In the genomic region with DNA sequence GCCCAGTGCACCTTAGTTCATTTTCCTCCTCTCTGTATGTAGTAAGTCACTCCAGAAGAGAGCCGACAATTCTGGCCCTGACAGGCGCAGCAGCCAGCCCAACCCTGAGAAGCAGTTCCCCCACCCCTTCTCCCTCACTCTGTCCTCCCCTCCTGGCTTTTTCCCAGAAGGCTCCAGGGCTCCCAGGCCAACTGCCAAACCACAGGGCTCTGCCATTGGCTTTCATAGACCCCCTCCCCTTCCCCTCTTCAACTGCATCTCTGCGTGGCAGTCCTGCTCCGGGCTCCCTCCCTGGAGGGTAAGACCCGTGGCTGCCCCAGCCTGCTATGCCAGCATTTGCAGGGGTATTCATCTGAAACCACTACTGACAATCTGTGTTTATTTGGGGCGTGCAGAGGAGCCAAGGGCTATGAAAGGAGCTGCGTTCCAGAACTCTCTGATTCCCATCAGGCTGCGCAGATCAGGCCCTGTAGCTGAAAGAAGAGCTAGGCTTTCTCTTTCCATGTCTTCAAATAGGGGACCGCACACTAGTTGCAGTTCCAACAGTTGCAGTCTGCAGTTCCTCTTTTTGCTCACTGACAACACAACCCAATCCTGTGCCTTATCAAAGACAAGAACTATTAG, we compare ENCODE assay signal across 8 cellular contexts.
A peak's percentile ranks its signal among the peaks of the same experiment; 100 is the strongest.
DNase-seq lines count a peak whose midpoint lies in the region; ATAC-seq and TF ChIP-seq lines count a peak whose summit lies in the region.

No MANE protein-coding gene starts in this region.

- H3K36me3 ChIP-seq in muscle layer of colon (ENCODE audit: insufficient read depth, low read length) (no peaks in the 10 kb centered on the region), MG63 (no peaks in the 10 kb centered on the region)
- H3K36me3 ChIP-seq in effector memory CD4-positive, alpha-beta T cell (ENCODE audit: control insufficient read depth, insufficient read depth, low read length): no peaks in the 10 kb centered on the region

- TF ChIP-seq CTCF in coronary artery (IDR thresholded peaks at IDR 0.05): no peak

- peak; percentile 67 for ATAC-seq in GM18517 (IDR thresholded peaks at IDR 0.05; ENCODE audit: unreplicated experiment)
- ATAC-seq in HG02870 (IDR thresholded peaks at IDR 0.05; ENCODE audit: unreplicated experiment): peak; percentile 96

- H3K4me1 ChIP-seq in muscle layer of colon (ENCODE audit: insufficient read depth, low read length): peaks cover 49% of the 10 kb centered on the region
- no peaks in the 10 kb centered on the region for H3K4me1 ChIP-seq in effector memory CD4-positive, alpha-beta T cell (ENCODE audit: control insufficient read depth, insufficient read depth, low read length, poor library complexity, severe bottlenecking)

- H3K27me3 ChIP-seq in muscle layer of colon (ENCODE audit: control insufficient read depth in 1 of 2, insufficient read depth in 2 of 2, low read length in 2 of 2) (no peaks in the 10 kb centered on the region), MG63 (no peaks in the 10 kb centered on the region)
- no peaks in the 10 kb centered on the region for H3K27me3 ChIP-seq in effector memory CD4-positive, alpha-beta T cell (replicated peaks; ENCODE audit: control insufficient read depth, insufficient read depth, low read length, poor library complexity, severe bottlenecking)

- H3K27ac ChIP-seq in coronary artery (peak overlapping the region; percentile 71 to 81), muscle layer of colon (ENCODE audit: low read depth, low read length) (peak overlapping the region; percentile 89)
- H3K27ac ChIP-seq in effector memory CD4-positive, alpha-beta T cell (ENCODE audit: insufficient read depth, low read length, poor library complexity, severe bottlenecking): no peak overlapping the region

- peak; percentile 87 for DNase-seq in NCI-H2171 (lab: John Stamatoyannopoulos, UW)
- peak; percentile 81 for DNase-seq in coronary artery (ENCODE audit: low spot score)
- no peak for DNase-seq in effector memory CD4-positive, alpha-beta T cell
- no peak for DNase-seq in HPDE6-E6E7 (ENCODE audit: extremely low spot score)
- DNase-seq in MG63: no peak

- peak overlapping the region; percentile 29 for H3K4me3 ChIP-seq in coronary artery
- peak overlapping the region in 1 of 2 donors; percentile 38 for H3K4me3 ChIP-seq in muscle layer of colon (ENCODE audit: low read depth in 1 of 2, low read length in 2 of 2)
- no peak overlapping the region for H3K4me3 ChIP-seq in effector memory CD4-positive, alpha-beta T cell (ENCODE audit: insufficient read depth, low read depth, low read length, poor library complexity, severe bottlenecking)
- H3K4me3 ChIP-seq in MG63: no peak overlapping the region

- H3K9ac ChIP-seq in muscle layer of colon (ENCODE audit: low read length): peak overlapping the region; percentile 54

- H3K9me3 ChIP-seq in muscle layer of colon (ENCODE audit: low read length) (no peaks in the 10 kb centered on the region), MG63 (no peaks in the 10 kb centered on the region)
- H3K9me3 ChIP-seq in effector memory CD4-positive, alpha-beta T cell (ENCODE audit: control insufficient read depth, low read length): no peaks in the 10 kb centered on the region

Comparison
In these comparisons a context has a peak if more than half of its experiments do, and no peak if none do; other contexts are left out.
1. DNase-seq: peak in NCI-H2171 (single experiment) and coronary artery (single experiment); none in effector memory CD4-positive, alpha-beta T cell (0 of 3), HPDE6-E6E7 (single experiment) and MG63 (single experiment).